Comparison of ENCODE assay signal across 11 cellular contexts in genomic region chr3:61236556-61236955, GRCh38. TPM values are rescaled to one million over a fixed set of nuclear protein-coding genes. Genes with fewer than 3 reads are reported as not detected.
DNase-seq lines count a peak whose midpoint lies in the region; ATAC-seq and TF ChIP-seq lines count a peak whose summit lies in the region.
"Had no signal": no experiment of that assay in that cellular context is flagged by ENCODE, and none has a peak within 500 bp of the region (broad histone marks: within the 10 kb centered on the region; RNA-seq: fewer than 3 reads in every experiment).

No MANE protein-coding gene starts in this region.

- no peaks in the 10 kb centered on the region for H3K36me3 ChIP-seq in tibial nerve
- H3K36me3 ChIP-seq: HAP-1, ovary had no signal

- H3K9me3 Mint-ChIP-seq in HFFc6 = peaks cover 3% of the 10 kb centered on the region

- TF ChIP-seq CTCF in tibial nerve (IDR thresholded peaks at IDR 0.05) (no peak), HFFc6 (IDR thresholded peaks at IDR 0.05) (no peak)

- no peak overlapping the region for H3K4me3 Mint-ChIP-seq in HFFc6

- DNase-seq in DMS53 treated with DMSO at 0.1 percent for 48 hours (lab: John Stamatoyannopoulos, UW; ENCODE audit: unreplicated experiment) (peak; percentile 4), GM19238 (ENCODE audit: insufficient read length, low spot score) (peak; percentile 36), OCI-M1 (lab: John Stamatoyannopoulos, UW) (peak; percentile 53), tibial nerve (ENCODE audit: low spot score in 2 of 2) (no peak), SIG-M5 (lab: John Stamatoyannopoulos, UW) (no peak), hepatic stellate cell (ENCODE audit: low spot score) (no peak), HFFc6 (no peak)
- DNase-seq: NCI-H2171, ovary had no signal

- no peak overlapping the region for H3K4me3 ChIP-seq in tibial nerve
- H3K4me3 ChIP-seq: HAP-1, ovary had no signal

- no peaks in the 10 kb centered on the region for H3K9me3 ChIP-seq in tibial nerve
- H3K9me3 ChIP-seq: HAP-1, ovary had no signal

- ATAC-seq in HG02884 (IDR thresholded peaks at IDR 0.05; ENCODE audit: unreplicated experiment) = peak; percentile 94

- H3K27ac Mint-ChIP-seq in HFFc6 = no peak overlapping the region

- H3K4me1 ChIP-seq in tibial nerve = no peaks in the 10 kb centered on the region

- no peaks in the 10 kb centered on the region for H3K27me3 Mint-ChIP-seq in HFFc6 (ENCODE audit: insufficient read depth)

- H3K27ac ChIP-seq in tibial nerve = no peak overlapping the region
- H3K27ac ChIP-seq: ovary had no signal

- no peaks in the 10 kb centered on the region for H3K4me1 Mint-ChIP-seq in HFFc6 (ENCODE audit: low read depth)

- H3K36me3 Mint-ChIP-seq in HFFc6 (ENCODE audit: low read depth) = no peaks in the 10 kb centered on the region

- H3K27me3 ChIP-seq in tibial nerve = no peaks in the 10 kb centered on the region
- H3K27me3 ChIP-seq: ovary had no signal

- TF ChIP-seq POLR2A in tibial nerve (IDR thresholded peaks at IDR 0.05) = no peak

- no peak for TF ChIP-seq EP300 in tibial nerve (IDR thresholded peaks at IDR 0.05)

RNA-seq across cellular contexts. Expression of gene FHIT, which starts 14.7 kb away (rescaled TPM):
- total RNA-seq in tibial nerve = 10 to 100 TPM in 1 of 4 donors, 1 to 10 TPM in 3; 1.6 to 12.9 (median 7.8) TPM
- under 1 TPM in 2 of 6 experiments, not detected in 4; 0.33 to 0.38 TPM for total RNA-seq in HFFc6 (2021; fragmentation: NEBNext Ultra II Directional; extraction: Animal tissue kit (Norgen Biotek cat#: 25700))

Comparison
In these comparisons a context has a peak if more than half of its experiments do, and no peak if none do; other contexts are left out.
1. DNase-seq: peak in DMS53 treated with DMSO at 0.1 percent for 48 hours (single experiment), GM19238 (single experiment) and OCI-M1 (single experiment); none in tibial nerve (0 of 2), SIG-M5 (single experiment), hepatic stellate cell (single experiment) and HFFc6 (single experiment).